In genomic region chr15:82970696-82971095, GRCh38 we compare ENCODE assay signal across 24 cellular contexts. TPM values are rescaled to one million over a fixed set of nuclear protein-coding genes. Genes with fewer than 3 reads are reported as not detected.
DNase-seq lines count a peak whose midpoint lies in the region; ATAC-seq and TF ChIP-seq lines count a peak whose summit lies in the region.
"Had no signal": no experiment of that assay in that cellular context is flagged by ENCODE, and none has a peak within 500 bp of the region (broad histone marks: within the 10 kb centered on the region; RNA-seq: fewer than 3 reads in every experiment).

No MANE protein-coding gene starts in this region.

- TF ChIP-seq CTCF in 22Rv1 (IDR thresholded peaks at IDR 0.05) (no peak), left ventricle myocardium inferior (IDR thresholded peaks at IDR 0.05; ENCODE audit: borderline replicate concordance) (no peak), psoas muscle (IDR thresholded peaks at IDR 0.05) (no peak)

- DNase-seq in left ventricle myocardium inferior: no peak
- no peak for DNase-seq in psoas muscle
- no peak for DNase-seq in left colon
- DNase-seq: Caco-2; CD8-positive, alpha-beta T cell; DMS79; EL; GDM1; H9; KG1; MG63; NCI-H1694; NCI-H2029 treated with DMSO at 0.1 percent for 48 hours; NCI-H226; NCI-H510A; NCI-H69 had no signal

- H3K36me3 ChIP-seq in left ventricle myocardium inferior (no peaks in the 10 kb centered on the region), psoas muscle (ENCODE audit: insufficient read depth in 1 of 2, low read depth in 1 of 2) (no peaks in the 10 kb centered on the region)
- H3K36me3 ChIP-seq: MG63 had no signal

- ATAC-seq in SK-N-SH treated with all-trans-retinoic acid at 6 μM for 48 hours (no peak), psoas muscle (no peak), left colon (no peak), HG03095 (IDR thresholded peaks at IDR 0.05; ENCODE audit: unreplicated experiment) (no peak), HG03159 (IDR thresholded peaks at IDR 0.05; ENCODE audit: unreplicated experiment) (no peak)
- ATAC-seq: CD8-positive, alpha-beta T cell; GM12878; GM23338; Panc1 had no signal

- H3K4me3 ChIP-seq in left ventricle myocardium inferior (peak overlapping the region; percentile 18), psoas muscle (no peak overlapping the region)
- H3K4me3 ChIP-seq: GM12878, GM23338, MG63 had no signal

- intact Hi-C loops in left ventricle myocardium inferior (cut with micrococcal nuclease): no loop called here
- intact Hi-C loops in psoas muscle (cut with DNase I): loop anchor here in 1 of 2 donors (5.0 kb wide), 1 partner anchor 93 kb away; no protein-coding TSS in a partner anchor
- intact Hi-C loops in left colon (cut with DNase I, micrococcal nuclease): no loop called here

- H3K27me3 ChIP-seq in left ventricle myocardium inferior (ENCODE audit: low read depth) (no peaks in the 10 kb centered on the region), psoas muscle (ENCODE audit: insufficient read depth in 3 of 3, low read length in 2 of 3) (no peaks in the 10 kb centered on the region)
- H3K27me3 ChIP-seq: MG63 had no signal

- H3K4me1 ChIP-seq in left ventricle myocardium inferior (peaks cover 22% of the 10 kb centered on the region), psoas muscle (peaks cover 34% of the 10 kb centered on the region)
- H3K4me1 ChIP-seq: Caco-2 had no signal

- 24 to 57% (median 26%) methylated on average over 1 of the region's 1 CpG for WGBS in psoas muscle, 3 donors

- H3K9me3 ChIP-seq in left ventricle myocardium inferior (replicated peaks) (no peaks in the 10 kb centered on the region), psoas muscle (no peaks in the 10 kb centered on the region)
- H3K9me3 ChIP-seq: Caco-2, MG63 had no signal

- peak overlapping the region; percentile 47 for H3K27ac ChIP-seq in 22Rv1
- H3K27ac ChIP-seq in left ventricle myocardium inferior (replicated peaks): peak overlapping the region; percentile 49
- H3K27ac ChIP-seq in psoas muscle: peak overlapping the region; percentile 76
- H3K27ac ChIP-seq: C4-2B had no signal

TF ChIP-seq in SK-N-SH treated with all-trans-retinoic acid at 6 μM for 48 hours, 23 proteins besides CTCF, POLR2A, EP300 and RAD21:
- TF ChIP-seq ISL1 (CRISPR knock-in tag; IDR thresholded peaks at IDR 0.05): no peak
- TF ChIP-seq ZFP3 (CRISPR knock-in tag; IDR thresholded peaks at IDR 0.05): no peak
- peak; percentile 45; the same call in 1 of the 2 replicates for TF ChIP-seq TCF4 (CRISPR knock-in tag; IDR thresholded peaks at IDR 0.05; ENCODE audit: borderline replicate concordance)
- peak; percentile 45; the same call in 1 of the 2 replicates for TF ChIP-seq ZNF8 (CRISPR knock-in tag; IDR thresholded peaks at IDR 0.05)

RNA-seq across cellular contexts. Expression of gene RAMAC, which starts 15.3 kb away (rescaled TPM):
- total RNA-seq in left ventricle myocardium inferior (13.9 TPM), psoas muscle (10 to 100 TPM; 17.0 to 21.8 (median 19.9) TPM), left colon (10 to 100 TPM; 21.9 to 22.5 TPM)
- 10 to 100 TPM; 23.8 to 43.3 (median 43.0) TPM for polyA plus RNA-seq in psoas muscle

RNA-seq across cellular contexts. Expression of gene HOMER2, which starts 18.2 kb away (rescaled TPM):
- total RNA-seq in left ventricle myocardium inferior: 48.5 TPM
- 100 to 1,000 TPM in 2 of 4 donors, 10 to 100 TPM in 2; 53.9 to 119 (median 92.3) TPM for total RNA-seq in psoas muscle
- 10 to 100 TPM; 27.2 to 38.3 (median 36.7) TPM for polyA plus RNA-seq in psoas muscle
- total RNA-seq in left colon: 1 to 10 TPM; 2.0 to 2.1 TPM

RNA-seq across cellular contexts. Expression of gene C15orf40, which starts 40.7 kb away (rescaled TPM):
- total RNA-seq in left ventricle myocardium inferior (10.4 TPM), psoas muscle (10 to 100 TPM in 3 of 4 donors, 1 to 10 TPM in 1; 6.3 to 11.4 (median 11.2) TPM), left colon (10 to 100 TPM; 22.4 to 22.7 TPM)
- 10 to 100 TPM; 11.3 to 16.2 (median 12.2) TPM for polyA plus RNA-seq in psoas muscle

Comparison
In these comparisons a context has a peak if more than half of its experiments do, and no peak if none do; other contexts are left out.
1. RNA of gene HOMER2, which starts 18.2 kb away (total RNA-seq): 53.9 to 119 TPM in psoas muscle and 48.5 TPM in left ventricle myocardium inferior (single experiment); 2.0 to 2.1 TPM in left colon; every median in the first group is over 10 times any median in the second.
2. Peak in every context shown above with its lines, with median percentiles within 50 percentile points of each other: H3K27ac ChIP-seq.